16 cellular contexts compared by ENCODE assay signal in the genomic region with DNA sequence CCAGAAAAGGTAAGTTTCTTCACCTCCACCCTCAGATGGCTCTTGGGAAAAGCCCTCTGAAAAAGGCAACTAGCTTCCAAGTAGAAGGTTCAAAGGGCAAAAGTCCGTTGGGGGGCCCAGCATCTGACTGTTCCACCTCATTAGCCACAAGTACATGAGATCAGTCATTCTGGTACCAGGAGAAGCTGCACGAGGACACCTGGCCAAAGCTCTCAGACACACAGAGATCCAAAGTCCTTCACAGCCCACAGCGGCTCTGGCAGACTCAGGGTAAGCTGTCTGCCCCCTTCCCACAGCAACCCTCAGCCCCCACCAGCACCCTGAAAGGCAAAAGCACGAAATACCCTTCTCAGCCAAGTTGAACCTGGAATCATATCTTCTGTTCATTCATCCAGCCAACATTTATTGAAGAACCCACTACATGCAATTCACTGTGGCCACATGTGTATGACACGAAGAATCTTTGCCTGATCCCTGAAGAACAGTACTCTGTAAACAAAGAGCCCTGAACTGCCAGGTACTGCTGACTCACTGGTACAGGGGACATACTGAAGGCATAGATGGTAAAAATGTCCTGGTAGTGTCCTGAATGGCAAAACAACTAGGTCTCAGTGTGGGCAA. TPM values are rescaled to one million over a fixed set of nuclear protein-coding genes. Genes with fewer than 3 reads are reported as not detected.
DNase-seq lines count a peak whose midpoint lies in the region; ATAC-seq and TF ChIP-seq lines count a peak whose summit lies in the region.
"Had no signal": no experiment of that assay in that cellular context is flagged by ENCODE, and none has a peak within 500 bp of the region (broad histone marks: within the 10 kb centered on the region; RNA-seq: fewer than 3 reads in every experiment).

No MANE protein-coding gene starts in this region.

- peak overlapping the region; percentile 22 for H3K4me3 ChIP-seq in OCI-LY7 (ENCODE audit: low read depth, low read length, poor library complexity, severe bottlenecking)
- H3K4me3 ChIP-seq: coronary artery, GM23248, tibial nerve had no signal

- no peak overlapping the region for H2AFZ ChIP-seq in OCI-LY7 (ENCODE audit: low read length)
- H2AFZ ChIP-seq: GM23248 had no signal

- peak overlapping the region; percentile 63 for H3K4me2 ChIP-seq in OCI-LY7 (ENCODE audit: low read length)

- no peaks in the 10 kb centered on the region for H4K20me1 ChIP-seq in OCI-LY7 (ENCODE audit: insufficient read depth, low read length)

- H3K9me3 Mint-ChIP-seq in stimulated activated memory B cell treated with anti-CD40 and anti-IgM and Interleukin-4, amounts not matched to agents 10 μg/mL and 1 μg/mL and 100 μg/mL, for 72 hours, result peaks cover 3% of the 10 kb centered on the region
- no peaks in the 10 kb centered on the region for H3K9me3 Mint-ChIP-seq in activated CD4-positive, alpha-beta memory T cell treated with anti-CD3 and anti-CD28 coated beads for 36 hours

- no TSS peak for BruUV-seq in OCI-LY7 (replicated peaks; lab: Mats Ljungman, UMichigan)

- no peak overlapping the region for H3K4me3 Mint-ChIP-seq in stimulated activated memory B cell treated with anti-CD40 and anti-IgM and Interleukin-4, amounts not matched to agents 10 μg/mL and 1 μg/mL and 100 μg/mL, for 72 hours
- H3K4me3 Mint-ChIP-seq in activated CD4-positive, alpha-beta memory T cell treated with anti-CD3 and anti-CD28 coated beads for 36 hours, result no peak overlapping the region

- H3K4me1 Mint-ChIP-seq in stimulated activated memory B cell treated with anti-CD40 and anti-IgM and Interleukin-4, amounts not matched to agents 10 μg/mL and 1 μg/mL and 100 μg/mL, for 72 hours, result peaks cover 76% of the 10 kb centered on the region
- H3K4me1 Mint-ChIP-seq in activated CD4-positive, alpha-beta memory T cell treated with anti-CD3 and anti-CD28 coated beads for 36 hours (ENCODE audit: low read depth), result no peaks in the 10 kb centered on the region

- peaks cover 60% of the 10 kb centered on the region for H3K36me3 ChIP-seq in OCI-LY7 (ENCODE audit: insufficient read depth, low read length)
- H3K36me3 ChIP-seq: tibial nerve, WERI-Rb-1 had no signal

- POLR2A ChIA-PET in OCI-LY7 (lab: Charles Lee), result interaction anchor here (0.7 to 3.0 kb wide), 9 partner anchors 12 to 265 kb away, joined by 3 to 37 read pairs (median 9); partner anchors contain the start of genes OXA1L and SLC7A7
- POLR2A ChIA-PET in activated CD4-positive, alpha-beta memory T cell treated with anti-CD3 and anti-CD28 coated beads for 36 hours (lab: Charles Lee), result no interaction called here

- CTCF ChIA-PET in OCI-LY7 (lab: Charles Lee; ENCODE audit: unreplicated experiment), result interaction anchor here (1.0 to 1.2 kb wide), 2 partner anchors 10 to 27 kb away, joined by 3 to 4 read pairs; no protein-coding TSS in a partner anchor
- CTCF ChIA-PET in activated CD4-positive, alpha-beta memory T cell treated with anti-CD3 and anti-CD28 coated beads for 36 hours (lab: Charles Lee), result no interaction called here

- TF ChIP-seq CTCF in OCI-LY7 (conservative IDR thresholded peaks at IDR 0.05; ENCODE audit: low read length), result no peak

- no peaks in the 10 kb centered on the region for H3K9me2 ChIP-seq in OCI-LY7 (ENCODE audit: insufficient read depth, low read length)

- H3K79me2 ChIP-seq in OCI-LY7 (ENCODE audit: insufficient read depth, low read depth, low read length), result peaks cover 70% of the 10 kb centered on the region; the same call in 1 of the 2 replicates

- H3K36me3 Mint-ChIP-seq in stimulated activated memory B cell treated with anti-CD40 and anti-IgM and Interleukin-4, amounts not matched to agents 10 μg/mL and 1 μg/mL and 100 μg/mL, for 72 hours, result peaks cover 18% of the 10 kb centered on the region
- H3K36me3 Mint-ChIP-seq in activated CD4-positive, alpha-beta memory T cell treated with anti-CD3 and anti-CD28 coated beads for 36 hours, result no peaks in the 10 kb centered on the region

- ATAC-seq in HG02798 (IDR thresholded peaks at IDR 0.05; ENCODE audit: poor library complexity, unreplicated experiment), result peak; percentile 67
- peak; percentile 57 for ATAC-seq in stimulated activated memory B cell treated with anti-CD40 and anti-IgM and Interleukin-4, amounts not matched to agents 10 μg/mL and 1 μg/mL and 100 μg/mL, for 72 hours

- peak overlapping the region; percentile 58 for H3K27ac ChIP-seq in OCI-LY7 (ENCODE audit: low read depth, low read length, poor library complexity, severe bottlenecking)
- H3K27ac ChIP-seq: coronary artery, GM23248, tibial nerve, WERI-Rb-1 had no signal

- DNase-seq in OCI-LY7 (ENCODE audit: low spot score), result peak; percentile 51
- DNase-seq in OCI-M2 (lab: John Stamatoyannopoulos, UW; ENCODE audit: unreplicated experiment), result no peak
- no peak for DNase-seq in activated CD4-positive, alpha-beta memory T cell treated with anti-CD3 and anti-CD28 coated beads for 36 hours
- DNase-seq in SIG-M5 (lab: John Stamatoyannopoulos, UW), result no peak
- no peak for DNase-seq in AML-193 (lab: John Stamatoyannopoulos, UW)
- DNase-seq: activated T-cell treated with anti-CD3 and anti-CD28 coated beads for 4 hours, GM23248, NCI-H1417 treated with DMSO at 0.1 percent for 48 hours, NCI-H524, SHP77, WERI-Rb-1 had no signal

- H3K27me3 Mint-ChIP-seq in stimulated activated memory B cell treated with anti-CD40 and anti-IgM and Interleukin-4, amounts not matched to agents 10 μg/mL and 1 μg/mL and 100 μg/mL, for 72 hours, result no peaks in the 10 kb centered on the region
- H3K27me3 Mint-ChIP-seq in activated CD4-positive, alpha-beta memory T cell treated with anti-CD3 and anti-CD28 coated beads for 36 hours, result peaks cover 20% of the 10 kb centered on the region

- peak overlapping the region; percentile 87 for H3K27ac Mint-ChIP-seq in stimulated activated memory B cell treated with anti-CD40 and anti-IgM and Interleukin-4, amounts not matched to agents 10 μg/mL and 1 μg/mL and 100 μg/mL, for 72 hours
- no peak overlapping the region for H3K27ac Mint-ChIP-seq in activated CD4-positive, alpha-beta memory T cell treated with anti-CD3 and anti-CD28 coated beads for 36 hours

- H3K9me3 ChIP-seq in OCI-LY7 (ENCODE audit: low read length), result 0 out of 2 replicates have a peak, but pooled peaks cover 5% of the 10 kb centered on the region
- H3K9me3 ChIP-seq: tibial nerve had no signal

- intact Hi-C loops in OCI-LY7 (cut with micrococcal nuclease; ENCODE audit: unreplicated experiment), result no loop called here
- intact Hi-C loops in activated CD4-positive, alpha-beta memory T cell treated with anti-CD3 and anti-CD28 coated beads for 36 hours (cut with micrococcal nuclease), result no loop called here

- TF ChIP-seq POLR2A in GM19099 (IDR thresholded peaks at IDR 0.05; ENCODE audit: extremely low read depth, insufficient read length, low read depth), result peak; percentile 8

- peaks cover 87% of the 10 kb centered on the region for H3K4me1 ChIP-seq in OCI-LY7 (ENCODE audit: insufficient read depth, low read length, poor library complexity, severe bottlenecking)
- H3K4me1 ChIP-seq: tibial nerve had no signal

RNA-seq across cellular contexts. Expression of gene SLC7A7, which starts 19.0 kb away (rescaled TPM):
- total RNA-seq in OCI-LY7 (2014; rRNA removed; shearing (Covaris generic)), result 30.6 and 32.7 TPM in 2 replicates
- 50.0 and 59.2 TPM in 2 replicates for total RNA-seq in OCI-LY7 (2022)
- total RNA-seq in activated CD4-positive, alpha-beta memory T cell treated with anti-CD3 and anti-CD28 coated beads for 36 hours, result under 1 TPM; 0.10 to 0.34 TPM

RNA-seq across cellular contexts. Expression of gene OXA1L, which starts 29.7 kb away (rescaled TPM):
- 128 and 153 TPM in 2 replicates for total RNA-seq in OCI-LY7 (2014; rRNA removed; shearing (Covaris generic))
- 141 and 150 TPM in 2 replicates for total RNA-seq in OCI-LY7 (2022)
- total RNA-seq in activated CD4-positive, alpha-beta memory T cell treated with anti-CD3 and anti-CD28 coated beads for 36 hours, result 100 to 1,000 TPM; 131 to 136 TPM

RNA-seq across cellular contexts. Expression of gene MRPL52, which starts 33.5 kb away (rescaled TPM):
- 100 and 126 TPM in 2 replicates for total RNA-seq in OCI-LY7 (2014; rRNA removed; shearing (Covaris generic))
- 164 and 181 TPM in 2 replicates for total RNA-seq in OCI-LY7 (2022)
- total RNA-seq in activated CD4-positive, alpha-beta memory T cell treated with anti-CD3 and anti-CD28 coated beads for 36 hours, result 100 to 1,000 TPM; 152 to 156 TPM

RNA-seq across cellular contexts. Expression of gene MMP14, which starts 40.2 kb away (rescaled TPM):
- 2.8 TPM in 2 replicates for total RNA-seq in OCI-LY7 (2014; rRNA removed; shearing (Covaris generic))
- total RNA-seq in OCI-LY7 (2022), result 9.0 and 11.9 TPM in 2 replicates
- 1 to 10 TPM; 1.1 to 1.4 TPM for total RNA-seq in activated CD4-positive, alpha-beta memory T cell treated with anti-CD3 and anti-CD28 coated beads for 36 hours

Comparison
In these comparisons a context has a peak if more than half of its experiments do, and no peak if none do; other contexts are left out.
1. RNA of gene SLC7A7, which starts 19.0 kb away (total RNA-seq): 30.6 to 59.2 TPM in OCI-LY7; 0.10 to 0.34 TPM in activated CD4-positive, alpha-beta memory T cell treated with anti-CD3 and anti-CD28 coated beads for 36 hours; every median in the first group is over 10 times any median in the second.